1 cellular context compared by ENCODE assay signal in genomic region chr11:18522388-18522787, GRCh38.
TF ChIP-seq lines count a peak whose summit lies in the region.

No MANE protein-coding gene starts in this region.

TF ChIP-seq in K562, 482 proteins besides CTCF, POLR2A, EP300 and RAD21 (continued from another document):
- no peak for TF ChIP-seq NR4A1 (CRISPR knock-in tag; IDR thresholded peaks at IDR 0.05)
- no peak for TF ChIP-seq NR4A1 (tag; IDR thresholded peaks at IDR 0.05)
- TF ChIP-seq ZFP36 (IDR thresholded peaks at IDR 0.05; ENCODE audit: low read depth, low read length, partially characterized antibody): no peak
- no peak for TF ChIP-seq ADNP (tag; IDR thresholded peaks at IDR 0.05)
- TF ChIP-seq BRF2 (IDR thresholded peaks at IDR 0.05; ENCODE audit: borderline replicate concordance, insufficient read depth, insufficient read length): no peak
- TF ChIP-seq PATZ1 (CRISPR knock-in tag; IDR thresholded peaks at IDR 0.05; ENCODE audit: borderline replicate concordance): no peak
